Comparison of ENCODE assay signal across 25 cellular contexts in the genomic region with DNA sequence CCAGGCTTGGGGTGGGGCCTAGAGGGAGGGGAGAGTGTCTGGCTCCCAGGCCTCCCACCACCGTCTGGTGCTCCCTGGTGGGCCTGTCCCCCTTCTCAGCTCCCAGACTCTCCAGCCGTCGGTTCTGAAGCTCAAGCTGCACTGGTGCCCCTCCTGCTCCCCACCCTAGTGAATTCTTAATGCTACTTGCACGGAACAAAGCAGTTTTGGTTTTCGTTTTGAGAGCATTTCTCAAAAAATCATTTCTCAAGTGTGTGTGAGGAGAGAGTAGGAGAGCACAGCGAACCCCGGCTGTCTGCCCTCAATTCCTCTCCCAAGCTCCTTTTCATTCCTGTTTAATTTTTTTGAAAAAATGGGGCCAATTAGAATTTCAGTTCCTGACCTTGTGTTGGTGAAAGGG.
"Had no signal": no experiment of that assay in that cellular context is flagged by ENCODE, and none has a peak within 500 bp of the region (broad histone marks: within the 10 kb centered on the region; RNA-seq: fewer than 3 reads in every experiment).

No MANE protein-coding gene starts in this region.

- H3K36me3 ChIP-seq: adrenal gland, breast epithelium, ovary, prostate gland, right atrium auricular region, thoracic aorta, upper lobe of left lung had no signal

- H3K36me3 Mint-ChIP-seq: activated naive CD8-positive, alpha-beta T cell had no signal

- H3K4me1 Mint-ChIP-seq: activated B cell treated with CpG ODN at 0.5 μM for 24 hours had no signal

- H3K9me3 ChIP-seq: adrenal gland, breast epithelium, ovary, prostate gland, right atrium auricular region, thoracic aorta, upper lobe of left lung had no signal

- H3K4me3 Mint-ChIP-seq: activated B cell treated with CpG ODN at 0.5 μM for 24 hours; activated CD4-positive, alpha-beta T cell treated with anti-CD3 and anti-CD28 coated beads for 36 hours; activated naive CD8-positive, alpha-beta T cell; activated T-cell treated with anti-CD3 and anti-CD28 coated beads, Interleukin-2, amount 50 U/mL, for 4 hours had no signal

- FAIRE-seq: astrocyte, endometrium, islet of Langerhans had no signal

- DNase-seq: activated B cell treated with CpG ODN at 0.5 μM for 24 hours; activated CD4-positive, alpha-beta T cell treated with anti-CD3 and anti-CD28 coated beads for 36 hours; activated CD4-positive, alpha-beta T cell treated with anti-CD3 and anti-CD28 coated beads, Interleukin-2, amount 50 U/mL, for 4 hours; activated CD8-positive, alpha-beta memory T cell treated with anti-CD3 and anti-CD28 coated beads for 24 hours; activated CD8-positive, alpha-beta memory T cell treated with anti-CD3 and anti-CD28 coated beads, Interleukin-2, amount 50 U/mL, for 48 hours; activated naive CD4-positive, alpha-beta T cell; activated T-cell treated with anti-CD3 and anti-CD28 coated beads, Interleukin-2, amount 50 U/mL, for 4 hours; cerebellar nuclear complex; left ventricle myocardium superior; mammary epithelial cell; ovary; stimulated activated CD4-positive, alpha-beta T cell treated with anti-CD3 and anti-CD28 coated beads, Interleukin-4, amount 100 ng/mL, for 24 hours; stimulated activated naive CD4-positive, alpha-beta T cell treated with Interleukin-2 at 50 U/mL for 16 hours; T-helper 9 cell; upper lobe of left lung had no signal

- H3K27me3 ChIP-seq: adrenal gland, breast epithelium, ovary, right atrium auricular region, upper lobe of left lung had no signal

- H3K4me3 ChIP-seq: adrenal gland, breast epithelium, ovary, prostate gland, right atrium auricular region, thoracic aorta, upper lobe of left lung had no signal

- H3K27ac Mint-ChIP-seq: activated B cell treated with CpG ODN at 0.5 μM for 24 hours; activated CD4-positive, alpha-beta T cell treated with anti-CD3 and anti-CD28 coated beads for 36 hours; activated naive CD8-positive, alpha-beta T cell had no signal

- H3K27ac ChIP-seq: ovary, right atrium auricular region, thoracic aorta, upper lobe of left lung had no signal

- H3K4me1 ChIP-seq: breast epithelium, prostate gland, right atrium auricular region, upper lobe of left lung had no signal

- H3K27me3 Mint-ChIP-seq: activated CD4-positive, alpha-beta T cell treated with anti-CD3 and anti-CD28 coated beads for 36 hours; activated naive CD8-positive, alpha-beta T cell had no signal

- H3K9me3 Mint-ChIP-seq: activated T-cell treated with anti-CD3 and anti-CD28 coated beads, Interleukin-2, amount 50 U/mL, for 4 hours; activated T-helper 2 cell treated with anti-CD3 and anti-CD28 coated beads, Interferon-gamma antibody, Interleukin-2, Interleukin-4, amounts not matched to agents 10 μg/mL and 5 μg/mL and 100 μg/mL, durations not matched to agents 14 hours and 24 hours and 36 hours had no signal

- ATAC-seq: activated CD4-positive, alpha-beta T cell treated with anti-CD3 and anti-CD28 coated beads for 36 hours; activated T-cell treated with anti-CD3 and anti-CD28 coated beads, Interleukin-2, amount 50 U/mL, for 4 hours; left ventricle myocardium superior had no signal
